Comparison of ENCODE assay signal across 1 cellular context in genomic region chr15:48877630-48878595, GRCh38.
TF ChIP-seq lines count a peak whose summit lies in the region.

EID1 (plus strand) TSS chr15:48878134; CDS start chr15:48878177, 43 bp downstream.

TF ChIP-seq in K562, 482 proteins besides CTCF, POLR2A, EP300 and RAD21 (continued from another document and continues in another):
- no peak for TF ChIP-seq SRSF7 (optimal IDR thresholded peaks at IDR 0.05; ENCODE audit: low read depth, low read length)
- no peak for TF ChIP-seq SMC3 (conservative IDR thresholded peaks at IDR 0.05; ENCODE audit: insufficient read depth, low read depth, low read length)
- TF ChIP-seq SRSF3 (IDR thresholded peaks at IDR 0.05; ENCODE audit: insufficient read depth, low read length) = no peak
- no peak for TF ChIP-seq ZNF197 (CRISPR knock-in tag; IDR thresholded peaks at IDR 0.05; ENCODE audit: low read depth)
- no peak for TF ChIP-seq ZNF707 (CRISPR knock-in tag; conservative IDR thresholded peaks at IDR 0.05)
- TF ChIP-seq ZNF124 (CRISPR knock-in tag; IDR thresholded peaks at IDR 0.05) = no peak
- no peak for TF ChIP-seq ETS2 (tag; IDR thresholded peaks at IDR 0.05; ENCODE audit: borderline replicate concordance, poor library complexity, severe bottlenecking)
- TF ChIP-seq ZNF134 (CRISPR knock-in tag; conservative IDR thresholded peaks at IDR 0.05) = no peak
- no peak for TF ChIP-seq ZNF282 (CRISPR knock-in tag; IDR thresholded peaks at IDR 0.05)
- TF ChIP-seq, protein P1, sequence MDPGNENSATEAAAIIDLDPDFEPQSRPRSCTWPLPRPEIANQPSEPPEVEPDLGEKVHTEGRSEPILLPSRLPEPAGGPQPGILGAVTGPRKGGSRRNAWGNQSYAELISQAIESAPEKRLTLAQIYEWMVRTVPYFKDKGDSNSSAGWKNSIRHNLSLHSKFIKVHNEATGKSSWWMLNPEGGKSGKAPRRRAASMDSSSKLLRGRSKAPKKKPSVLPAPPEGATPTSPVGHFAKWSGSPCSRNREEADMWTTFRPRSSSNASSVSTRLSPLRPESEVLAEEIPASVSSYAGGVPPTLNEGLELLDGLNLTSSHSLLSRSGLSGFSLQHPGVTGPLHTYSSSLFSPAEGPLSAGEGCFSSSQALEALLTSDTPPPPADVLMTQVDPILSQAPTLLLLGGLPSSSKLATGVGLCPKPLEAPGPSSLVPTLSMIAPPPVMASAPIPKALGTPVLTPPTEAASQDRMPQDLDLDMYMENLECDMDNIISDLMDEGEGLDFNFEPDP (CRISPR knock-in tag; IDR thresholded peaks at IDR 0.05) = no peak
- TF ChIP-seq KDM4B (IDR thresholded peaks at IDR 0.05; ENCODE audit: borderline replicate concordance in 2 of 2, low read depth in 1 of 2) = no peak
- TF ChIP-seq TBP (optimal IDR thresholded peaks at IDR 0.05; ENCODE audit: low read depth, low read length) = peak; percentile 75
- TF ChIP-seq ZNF311 (CRISPR knock-in tag; IDR thresholded peaks at IDR 0.05) = no peak
- TF ChIP-seq SAFB2 (IDR thresholded peaks at IDR 0.05; ENCODE audit: borderline replicate concordance, low read depth, low read length, severe bottlenecking) = no peak
- TF ChIP-seq SIN3A (IDR thresholded peaks at IDR 0.05; ENCODE audit: borderline replicate concordance in 2 of 2, control insufficient read depth in 1 of 2, low read depth in 2 of 2, low read length in 2 of 2) = peak in 1 of 2 experiments; percentile 42; a peak in 2 of 4 replicates
- no peak for TF ChIP-seq MTA2 (IDR thresholded peaks at IDR 0.05; ENCODE audit: low read depth)
- TF ChIP-seq ZKSCAN3 (CRISPR knock-in tag; IDR thresholded peaks at IDR 0.05) = no peak
- TF ChIP-seq ARHGAP35 (IDR thresholded peaks at IDR 0.05; ENCODE audit: partially characterized antibody) = no peak
- no peak for TF ChIP-seq EZH2 (IDR thresholded peaks at IDR 0.05; ENCODE audit: borderline replicate concordance, low read depth, low read length)
- peak; percentile 96 for TF ChIP-seq MEIS2 (IDR thresholded peaks at IDR 0.05; ENCODE audit: partially characterized antibody)
- TF ChIP-seq PRMT5 (CRISPR knock-in tag; IDR thresholded peaks at IDR 0.05) = no peak
- TF ChIP-seq, protein P2, sequence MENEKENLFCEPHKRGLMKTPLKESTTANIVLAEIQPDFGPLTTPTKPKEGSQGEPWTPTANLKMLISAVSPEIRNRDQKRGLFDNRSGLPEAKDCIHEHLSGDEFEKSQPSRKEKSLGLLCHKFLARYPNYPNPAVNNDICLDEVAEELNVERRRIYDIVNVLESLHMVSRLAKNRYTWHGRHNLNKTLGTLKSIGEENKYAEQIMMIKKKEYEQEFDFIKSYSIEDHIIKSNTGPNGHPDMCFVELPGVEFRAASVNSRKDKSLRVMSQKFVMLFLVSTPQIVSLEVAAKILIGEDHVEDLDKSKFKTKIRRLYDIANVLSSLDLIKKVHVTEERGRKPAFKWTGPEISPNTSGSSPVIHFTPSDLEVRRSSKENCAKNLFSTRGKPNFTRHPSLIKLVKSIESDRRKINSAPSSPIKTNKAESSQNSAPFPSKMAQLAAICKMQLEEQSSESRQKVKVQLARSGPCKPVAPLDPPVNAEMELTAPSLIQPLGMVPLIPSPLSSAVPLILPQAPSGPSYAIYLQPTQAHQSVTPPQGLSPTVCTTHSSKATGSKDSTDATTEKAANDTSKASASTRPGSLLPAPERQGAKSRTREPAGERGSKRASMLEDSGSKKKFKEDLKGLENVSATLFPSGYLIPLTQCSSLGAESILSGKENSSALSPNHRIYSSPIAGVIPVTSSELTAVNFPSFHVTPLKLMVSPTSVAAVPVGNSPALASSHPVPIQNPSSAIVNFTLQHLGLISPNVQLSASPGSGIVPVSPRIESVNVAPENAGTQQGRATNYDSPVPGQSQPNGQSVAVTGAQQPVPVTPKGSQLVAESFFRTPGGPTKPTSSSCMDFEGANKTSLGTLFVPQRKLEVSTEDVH (IDR thresholded peaks at IDR 0.05; ENCODE audit: low read depth, partially characterized antibody) = no peak
- TF ChIP-seq, protein P3, sequence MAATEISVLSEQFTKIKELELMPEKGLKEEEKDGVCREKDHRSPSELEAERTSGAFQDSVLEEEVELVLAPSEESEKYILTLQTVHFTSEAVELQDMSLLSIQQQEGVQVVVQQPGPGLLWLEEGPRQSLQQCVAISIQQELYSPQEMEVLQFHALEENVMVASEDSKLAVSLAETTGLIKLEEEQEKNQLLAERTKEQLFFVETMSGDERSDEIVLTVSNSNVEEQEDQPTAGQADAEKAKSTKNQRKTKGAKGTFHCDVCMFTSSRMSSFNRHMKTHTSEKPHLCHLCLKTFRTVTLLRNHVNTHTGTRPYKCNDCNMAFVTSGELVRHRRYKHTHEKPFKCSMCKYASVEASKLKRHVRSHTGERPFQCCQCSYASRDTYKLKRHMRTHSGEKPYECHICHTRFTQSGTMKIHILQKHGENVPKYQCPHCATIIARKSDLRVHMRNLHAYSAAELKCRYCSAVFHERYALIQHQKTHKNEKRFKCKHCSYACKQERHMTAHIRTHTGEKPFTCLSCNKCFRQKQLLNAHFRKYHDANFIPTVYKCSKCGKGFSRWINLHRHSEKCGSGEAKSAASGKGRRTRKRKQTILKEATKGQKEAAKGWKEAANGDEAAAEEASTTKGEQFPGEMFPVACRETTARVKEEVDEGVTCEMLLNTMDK (IDR thresholded peaks at IDR 0.05; ENCODE audit: borderline replicate concordance, insufficient read depth, low read depth, low read length, poor library complexity, severe bottlenecking) = peak; percentile 34
- no peak for TF ChIP-seq ZNF57 (CRISPR knock-in tag; IDR thresholded peaks at IDR 0.05)
- TF ChIP-seq POLR2AphosphoS5 (IDR thresholded peaks at IDR 0.05; ENCODE audit: control insufficient read depth, insufficient read depth, low read depth, low read length) = peak; percentile 71
- 0 out of 2 replicates have a peak, but pooled peaks have one; percentile 17 for TF ChIP-seq ZBTB17 (CRISPR knock-in tag; IDR thresholded peaks at IDR 0.05)
- no peak for TF ChIP-seq MED1 (CRISPR knock-in tag; IDR thresholded peaks at IDR 0.05; ENCODE audit: borderline replicate concordance)
- TF ChIP-seq HMG20B (CRISPR knock-in tag; IDR thresholded peaks at IDR 0.05) = no peak
- TF ChIP-seq REST (CRISPR knock-in tag; IDR thresholded peaks at IDR 0.05; ENCODE audit: low read depth) = no peak
- no peak; the same call in 1 of the 2 replicates for TF ChIP-seq ETV1 (tag; conservative IDR thresholded peaks at IDR 0.05; ENCODE audit: low read depth)
- TF ChIP-seq SAFB (IDR thresholded peaks at IDR 0.05; ENCODE audit: borderline replicate concordance, low read depth, low read length) = no peak
- TF ChIP-seq SP1 (CRISPR knock-in tag; IDR thresholded peaks at IDR 0.05) = peak; percentile 67; the same call in 1 of the 2 replicates
- TF ChIP-seq TAF9B (IDR thresholded peaks at IDR 0.05; ENCODE audit: partially characterized antibody) = peak; percentile 78
- TF ChIP-seq NKRF (IDR thresholded peaks at IDR 0.05; ENCODE audit: borderline replicate concordance) = peak; percentile 53; the same call in 1 of the 2 replicates
- TF ChIP-seq SREBF2 (CRISPR knock-in tag; IDR thresholded peaks at IDR 0.05) = no peak
- TF ChIP-seq TAF15 (IDR thresholded peaks at IDR 0.05; ENCODE audit: low read depth, low read length) = no peak
- no peak for TF ChIP-seq TCF7L2 (IDR thresholded peaks at IDR 0.05; ENCODE audit: low read depth, low read length)
- no peak for TF ChIP-seq ELF4 (CRISPR knock-in tag; IDR thresholded peaks at IDR 0.05)
- TF ChIP-seq BRD9 (IDR thresholded peaks at IDR 0.05; ENCODE audit: low read depth, partially characterized antibody) = peak; percentile 34
- no peak for TF ChIP-seq PHB2 (IDR thresholded peaks at IDR 0.05; ENCODE audit: low read depth)
- TF ChIP-seq ATF7 (IDR thresholded peaks at IDR 0.05) = peak; percentile 88
- TF ChIP-seq, protein P4, sequence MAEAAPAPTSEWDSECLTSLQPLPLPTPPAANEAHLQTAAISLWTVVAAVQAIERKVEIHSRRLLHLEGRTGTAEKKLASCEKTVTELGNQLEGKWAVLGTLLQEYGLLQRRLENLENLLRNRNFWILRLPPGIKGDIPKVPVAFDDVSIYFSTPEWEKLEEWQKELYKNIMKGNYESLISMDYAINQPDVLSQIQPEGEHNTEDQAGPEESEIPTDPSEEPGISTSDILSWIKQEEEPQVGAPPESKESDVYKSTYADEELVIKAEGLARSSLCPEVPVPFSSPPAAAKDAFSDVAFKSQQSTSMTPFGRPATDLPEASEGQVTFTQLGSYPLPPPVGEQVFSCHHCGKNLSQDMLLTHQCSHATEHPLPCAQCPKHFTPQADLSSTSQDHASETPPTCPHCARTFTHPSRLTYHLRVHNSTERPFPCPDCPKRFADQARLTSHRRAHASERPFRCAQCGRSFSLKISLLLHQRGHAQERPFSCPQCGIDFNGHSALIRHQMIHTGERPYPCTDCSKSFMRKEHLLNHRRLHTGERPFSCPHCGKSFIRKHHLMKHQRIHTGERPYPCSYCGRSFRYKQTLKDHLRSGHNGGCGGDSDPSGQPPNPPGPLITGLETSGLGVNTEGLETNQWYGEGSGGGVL (CRISPR knock-in tag; IDR thresholded peaks at IDR 0.05) = no peak
- TF ChIP-seq ELF1 (tag; IDR thresholded peaks at IDR 0.05) = no peak
- 0 out of 2 replicates have a peak, but pooled peaks have one; percentile 15 for TF ChIP-seq ZEB2 (IDR thresholded peaks at IDR 0.05)
- no peak for TF ChIP-seq THRA (IDR thresholded peaks at IDR 0.05)
- TF ChIP-seq CBFA2T2 (conservative IDR thresholded peaks at IDR 0.05) = no peak
- TF ChIP-seq, protein P5, sequence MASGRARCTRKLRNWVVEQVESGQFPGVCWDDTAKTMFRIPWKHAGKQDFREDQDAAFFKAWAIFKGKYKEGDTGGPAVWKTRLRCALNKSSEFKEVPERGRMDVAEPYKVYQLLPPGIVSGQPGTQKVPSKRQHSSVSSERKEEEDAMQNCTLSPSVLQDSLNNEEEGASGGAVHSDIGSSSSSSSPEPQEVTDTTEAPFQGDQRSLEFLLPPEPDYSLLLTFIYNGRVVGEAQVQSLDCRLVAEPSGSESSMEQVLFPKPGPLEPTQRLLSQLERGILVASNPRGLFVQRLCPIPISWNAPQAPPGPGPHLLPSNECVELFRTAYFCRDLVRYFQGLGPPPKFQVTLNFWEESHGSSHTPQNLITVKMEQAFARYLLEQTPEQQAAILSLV (tag; IDR thresholded peaks at IDR 0.05) = peak; percentile 86
- TF ChIP-seq, protein P6, sequence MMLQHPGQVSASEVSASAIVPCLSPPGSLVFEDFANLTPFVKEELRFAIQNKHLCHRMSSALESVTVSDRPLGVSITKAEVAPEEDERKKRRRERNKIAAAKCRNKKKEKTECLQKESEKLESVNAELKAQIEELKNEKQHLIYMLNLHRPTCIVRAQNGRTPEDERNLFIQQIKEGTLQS (IDR thresholded peaks at IDR 0.05) = peak; percentile 89
- TF ChIP-seq, protein P6 (CRISPR knock-in tag; conservative IDR thresholded peaks at IDR 0.05) = peak; percentile 48; the same call in 1 of the 2 replicates
- no peak for TF ChIP-seq XRCC4 (IDR thresholded peaks at IDR 0.05; ENCODE audit: extremely low read depth, insufficient read depth, insufficient read length)
- no peak for TF ChIP-seq ZNF239 (CRISPR knock-in tag; IDR thresholded peaks at IDR 0.05)
- peak; percentile 50; the same call in 1 of the 2 replicates for TF ChIP-seq MBD2 (IDR thresholded peaks at IDR 0.05; ENCODE audit: borderline replicate concordance, low read depth)
- no peak for TF ChIP-seq NUFIP1 (IDR thresholded peaks at IDR 0.05; ENCODE audit: partially characterized antibody)
- no peak for TF ChIP-seq ZFPM2 (CRISPR knock-in tag; IDR thresholded peaks at IDR 0.05)
- TF ChIP-seq RAD51 (IDR thresholded peaks at IDR 0.05; ENCODE audit: borderline replicate concordance, low read depth) = no peak
